15 cellular contexts compared by ENCODE assay signal in the genomic region with DNA sequence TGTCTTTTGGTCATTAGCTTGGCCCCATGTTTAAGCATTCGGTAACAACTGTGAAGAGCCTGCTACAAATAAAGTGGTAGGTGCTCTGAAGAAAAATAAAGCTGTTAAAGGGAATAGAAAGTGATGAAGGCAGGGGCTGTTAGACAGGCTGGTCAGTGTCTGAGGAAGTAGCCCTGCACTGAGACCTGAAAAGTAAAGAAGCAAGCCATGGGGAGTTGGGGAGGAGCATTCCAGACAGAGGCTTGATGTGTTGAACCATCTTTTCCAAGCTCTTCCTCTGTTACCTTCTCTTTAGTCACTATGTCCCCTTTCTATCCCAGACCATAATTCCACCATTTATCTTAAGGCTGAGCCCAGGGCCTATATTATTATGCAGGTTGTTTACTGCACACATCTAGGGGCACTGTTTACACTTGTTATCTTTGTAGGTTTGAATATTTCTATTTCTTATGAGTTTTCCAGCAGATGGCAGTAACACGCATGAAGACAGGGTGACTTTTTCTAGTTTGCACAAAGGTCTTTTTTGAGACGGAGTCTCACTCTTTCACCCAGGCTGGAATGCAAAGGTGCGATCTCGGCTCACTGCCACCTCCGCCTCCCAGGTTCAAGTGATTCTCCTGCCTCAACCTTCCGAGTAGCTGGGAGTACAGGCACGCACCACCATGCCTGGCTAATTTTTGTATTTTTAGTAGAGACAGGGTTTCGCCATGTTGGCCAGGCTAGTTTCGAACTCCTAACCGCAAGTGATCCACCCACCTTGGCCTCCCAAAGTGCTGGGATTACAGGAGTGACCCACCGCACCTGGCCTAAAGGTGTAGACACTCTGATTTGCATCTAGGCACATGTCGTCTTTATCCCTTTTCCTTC. TPM values are rescaled to one million over a fixed set of nuclear protein-coding genes. Genes with fewer than 3 reads are reported as not detected.
A peak's percentile ranks its signal among the peaks of the same experiment; 100 is the strongest.
DNase-seq lines count a peak whose midpoint lies in the region; ATAC-seq and TF ChIP-seq lines count a peak whose summit lies in the region.
"Had no signal": no experiment of that assay in that cellular context is flagged by ENCODE, and none has a peak within 500 bp of the region (broad histone marks: within the 10 kb centered on the region; RNA-seq: fewer than 3 reads in every experiment).

No MANE protein-coding gene starts in this region.

- no peak overlapping the region for H3K4me3 Mint-ChIP-seq in neural crest cell
- H3K4me3 Mint-ChIP-seq in nephron progenitor cell, result no peak overlapping the region
- H3K4me3 Mint-ChIP-seq: activated B cell treated with CpG ODN at 0.5 μM for 24 hours; activated naive CD4-positive, alpha-beta T cell treated with anti-CD3 and anti-CD28 coated beads for 36 hours; stimulated activated effector memory CD8-positive, alpha-beta T cell treated with anti-CD3 and anti-CD28 coated beads, Interleukin-12 subunit alpha, Interleukin-12 subunit beta, amount 100 ng/mL, for 72 hours had no signal

- no peak for ATAC-seq in HG02973 (IDR thresholded peaks at IDR 0.05; ENCODE audit: unreplicated experiment)
- ATAC-seq: stimulated activated effector memory CD8-positive, alpha-beta T cell treated with anti-CD3 and anti-CD28 coated beads, Interleukin-12 subunit alpha, Interleukin-12 subunit beta, amount 100 ng/mL, for 72 hours had no signal

- H3K27ac Mint-ChIP-seq in neural crest cell (ENCODE audit: unreplicated experiment) (no peak overlapping the region), nephron progenitor cell (no peak overlapping the region)
- H3K27ac Mint-ChIP-seq: activated B cell treated with CpG ODN at 0.5 μM for 24 hours; activated naive CD4-positive, alpha-beta T cell treated with anti-CD3 and anti-CD28 coated beads for 36 hours; stimulated activated effector memory CD8-positive, alpha-beta T cell treated with anti-CD3 and anti-CD28 coated beads, Interleukin-12 subunit alpha, Interleukin-12 subunit beta, amount 100 ng/mL, for 72 hours had no signal

- H3K4me1 Mint-ChIP-seq in neural crest cell, result peaks cover 10% of the 10 kb centered on the region
- no peaks in the 10 kb centered on the region for H3K4me1 Mint-ChIP-seq in nephron progenitor cell
- H3K4me1 Mint-ChIP-seq: activated B cell treated with CpG ODN at 0.5 μM for 24 hours; stimulated activated effector memory CD8-positive, alpha-beta T cell treated with anti-CD3 and anti-CD28 coated beads, Interleukin-12 subunit alpha, Interleukin-12 subunit beta, amount 100 ng/mL, for 72 hours had no signal

- H3K36me3 Mint-ChIP-seq in neural crest cell (ENCODE audit: low read depth), result no peaks in the 10 kb centered on the region
- H3K36me3 Mint-ChIP-seq in nephron progenitor cell (ENCODE audit: low read depth), result peaks cover 12% of the 10 kb centered on the region

- H3K9me3 Mint-ChIP-seq in neural crest cell (no peaks in the 10 kb centered on the region), nephron progenitor cell (no peaks in the 10 kb centered on the region)
- H3K9me3 Mint-ChIP-seq: activated B cell treated with CpG ODN at 0.5 μM for 24 hours; activated naive CD4-positive, alpha-beta T cell treated with anti-CD3 and anti-CD28 coated beads for 36 hours; stimulated activated effector memory CD8-positive, alpha-beta T cell treated with anti-CD3 and anti-CD28 coated beads, Interleukin-12 subunit alpha, Interleukin-12 subunit beta, amount 100 ng/mL, for 72 hours had no signal

- DNase-seq in ELR (ENCODE audit: low read depth) (peak; percentile 26), MV-4-11 (lab: John Stamatoyannopoulos, UW) (peak; percentile 38), cardiac fibroblast (ENCODE audit: low read depth in 2 of 2) (peak; percentile 24 to 37), neural crest cell (ENCODE audit: low read depth, low spot score) (no peak), nephron progenitor cell (no peak), NCI-H226 (no peak)
- DNase-seq in activated naive CD4-positive, alpha-beta T cell treated with anti-CD3 and anti-CD28 coated beads, Interleukin-2, amount 50 U/mL, for 16 hours, result no peak
- DNase-seq: activated B cell treated with CpG ODN at 0.5 μM for 24 hours; activated naive CD4-positive, alpha-beta T cell treated with anti-CD3 and anti-CD28 coated beads for 36 hours; esophagus squamous epithelium; lower lobe of right lung; NCI-H82 had no signal

- H3K4me3 ChIP-seq in cardiac fibroblast (replicated peaks in 1 of 2; ENCODE audit: low read depth in 2 of 2, low read length in 2 of 2), result no peak overlapping the region
- H3K4me3 ChIP-seq: esophagus squamous epithelium, lower lobe of right lung, skin epidermis had no signal

- H3K27me3 Mint-ChIP-seq in neural crest cell (ENCODE audit: low read depth) (no peaks in the 10 kb centered on the region), nephron progenitor cell (ENCODE audit: low read depth, poor library complexity) (no peaks in the 10 kb centered on the region)
- H3K27me3 Mint-ChIP-seq: activated B cell treated with CpG ODN at 0.5 μM for 24 hours had no signal

- TF ChIP-seq CTCF in cardiac fibroblast (IDR thresholded peaks at IDR 0.05; ENCODE audit: low read depth, low read length) (no peak), neural crest cell (conservative IDR thresholded peaks at IDR 0.05) (peak; percentile 46), nephron progenitor cell (IDR thresholded peaks at IDR 0.05) (no peak)

RNA-seq across cellular contexts. Expression of gene ZFTA, which starts 23.0 kb away (rescaled TPM):
- total RNA-seq in neural crest cell, result 67.2 and 67.8 TPM in 2 replicates

Comparison
In these comparisons a context has a peak if more than half of its experiments do, and no peak if none do; other contexts are left out.
1. DNase-seq: peak in ELR (single experiment), MV-4-11 (single experiment) and cardiac fibroblast (2 of 2); none in neural crest cell (single experiment), nephron progenitor cell (single experiment), NCI-H226 (single experiment) and activated naive CD4-positive, alpha-beta T cell treated with anti-CD3 and anti-CD28 coated beads, Interleukin-2, amount 50 U/mL, for 16 hours (single experiment).